Comparison of ENCODE assay signal across 36 cellular contexts in genomic region chr1:27084107-27084506, GRCh38.
A peak's percentile ranks its signal among the peaks of the same experiment; 100 is the strongest.
DNase-seq lines count a peak whose midpoint lies in the region; ATAC-seq, FAIRE-seq and TF ChIP-seq lines count a peak whose summit lies in the region.
"Had no signal": no experiment of that assay in that cellular context is flagged by ENCODE, and none has a peak within 500 bp of the region (broad histone marks: within the 10 kb centered on the region; RNA-seq: fewer than 3 reads in every experiment).

No MANE protein-coding gene starts in this region.

- in situ Hi-C loops in GM12878 (cut with MboI) (no loop called here), K562 (cut with MboI) (no loop called here)

- SMC1A ChIA-PET in GM12878 (lab: Charles Lee; ENCODE audit: uncharacterized antibody, unreplicated experiment), result no interaction called here

- TF ChIP-seq EP300 in GM12878 (IDR thresholded peaks at IDR 0.05; ENCODE audit: borderline replicate concordance in 1 of 2, control insufficient read depth in 1 of 2, low read depth in 2 of 2, low read length in 2 of 2) (no peak), K562 (IDR thresholded peaks at IDR 0.05; ENCODE audit: low read length) (no peak)

- POLR2A ChIA-PET in HEK293T (lab: Yijun Ruan, JAX) (no interaction called here), GM12878 (lab: Charles Lee) (no interaction called here), K562 (lab: Yijun Ruan, JAX) (interaction anchor here (0.7 kb wide), 1 partner anchor 33 kb away, joined by 3 read pairs; no protein-coding TSS in a partner anchor)
- POLR2A ChIA-PET in CD8-positive, alpha-beta T cell (lab: Charles Lee), result no interaction called here

- H3K9me3 Mint-ChIP-seq in activated naive CD8-positive, alpha-beta T cell treated with anti-CD3 and anti-CD28 coated beads for 36 hours, result peaks cover 7% of the 10 kb centered on the region
- peaks cover 2% of the 10 kb centered on the region for H3K9me3 Mint-ChIP-seq in CD8-positive, alpha-beta T cell

- H2AFZ ChIP-seq in GM12878 (ENCODE audit: control insufficient read depth, low read depth, low read length) (no peak overlapping the region), K562 (ENCODE audit: low read depth, low read length) (no peak overlapping the region)

- H3K4me3 ChIP-seq in GM12878 (no peak overlapping the region), K562 (no peak overlapping the region), neutrophil (ENCODE audit: low read depth in 1 of 2, low read length in 1 of 2) (no peak overlapping the region)
- H3K4me3 ChIP-seq in CD8-positive, alpha-beta T cell (ENCODE audit: low read depth, low read length), result no peak overlapping the region
- H3K4me3 ChIP-seq: A549; BLaER1; BLaER1 treated with 17β-estradiol and CSF1 and Interleukin-3, amounts not matched to agents 10 nM and 100 nM had no signal

- no peak overlapping the region for H3K27ac ChIP-seq in GM12878 (ENCODE audit: control insufficient read depth, insufficient read depth)
- no peak overlapping the region for H3K27ac ChIP-seq in K562 (ENCODE audit: extremely low read depth, low read depth, low read length)
- H3K27ac ChIP-seq in neutrophil, result peak overlapping the region; percentile 73
- H3K27ac ChIP-seq in CD8-positive, alpha-beta T cell (ENCODE audit: low read depth, low read length), result no peak overlapping the region
- H3K27ac ChIP-seq: 22Rv1; A549; BLaER1; BLaER1 treated with 17β-estradiol and CSF1 and Interleukin-3, amounts not matched to agents 10 nM and 100 nM; C4-2B had no signal

- H4K20me1 ChIP-seq in GM12878 (ENCODE audit: control insufficient read depth, insufficient read depth) (no peaks in the 10 kb centered on the region), K562 (replicated peaks; ENCODE audit: control insufficient read depth, insufficient read depth, low read length) (no peaks in the 10 kb centered on the region)
- H4K20me1 ChIP-seq: BLaER1; BLaER1 treated with 17β-estradiol and CSF1 and Interleukin-3, amounts not matched to agents 10 nM and 100 nM had no signal

- intact Hi-C loops in GM12878 (cut with micrococcal nuclease; ENCODE audit: unreplicated experiment), result no loop called here
- intact Hi-C loops in K562 (cut with micrococcal nuclease), result no loop called here
- intact Hi-C loops in head of caudate nucleus (cut with DNase I), result no loop called here
- intact Hi-C loops in CD8-positive, alpha-beta T cell (cut with DNase I, micrococcal nuclease), result no loop called here

- no peaks in the 10 kb centered on the region for H3K79me2 ChIP-seq in GM12878 (ENCODE audit: control insufficient read depth, insufficient read depth, low read length)
- H3K79me2 ChIP-seq in K562 (ENCODE audit: control insufficient read depth, insufficient read depth, low read length), result no peaks in the 10 kb centered on the region

- H3K4me2 ChIP-seq in GM12878 (ENCODE audit: control insufficient read depth, insufficient read depth), result no peak overlapping the region
- no peak overlapping the region for H3K4me2 ChIP-seq in K562 (ENCODE audit: insufficient read depth, low read length)
- H3K4me2 ChIP-seq: A549; BLaER1; BLaER1 treated with 17β-estradiol and CSF1 and Interleukin-3, amounts not matched to agents 10 nM and 100 nM had no signal

- RAD21 ChIA-PET in GM12878 (lab: Charles Lee; ENCODE audit: unreplicated experiment), result no interaction called here

- DNase-seq in HEK293T (ENCODE audit: extremely low spot score) (no peak), GM12878 (ENCODE audit: low read depth, low spot score) (no peak), K562 (ENCODE audit: extremely low read depth in 1 of 4, low spot score in 3 of 4) (no peak), head of caudate nucleus (no peak), HPDE6-E6E7 (ENCODE audit: extremely low spot score) (no peak)
- DNase-seq in activated naive CD8-positive, alpha-beta T cell treated with anti-CD3 and anti-CD28 coated beads for 36 hours, result no peak
- DNase-seq in CD8-positive, alpha-beta T cell, result no peak
- DNase-seq: 8988T; ACHN; AML-193; BE2C; C1 segment of cervical spinal cord; Caco-2; Calu3; CD4-positive, alpha-beta memory T cell; CD4-positive, alpha-beta T cell; CD4-positive, CD25-positive, alpha-beta regulatory T cell; CD8-positive, alpha-beta memory T cell; COR-L47; DMS 273 treated with DMSO at 0.1 percent for 48 hours; DMS153; DMS53; DMS79; DMS79 treated with DMSO at 0.1 percent for 48 hours; DND-41; EL had no signal

- H3K4me1 ChIP-seq in GM12878 (ENCODE audit: control insufficient read depth, insufficient read depth, low read length) (no peaks in the 10 kb centered on the region), K562 (replicated peaks in 1 of 2; ENCODE audit: control insufficient read depth in 2 of 2, insufficient read depth in 2 of 2, low read length in 2 of 2) (no peaks in the 10 kb centered on the region), neutrophil (ENCODE audit: control insufficient read depth in 1 of 2, insufficient read depth in 1 of 2, low read depth in 1 of 2, low read length in 1 of 2) (peaks cover 17 to 22% of the 10 kb centered on the region in 2 experiments)
- no peaks in the 10 kb centered on the region for H3K4me1 ChIP-seq in CD8-positive, alpha-beta T cell (ENCODE audit: insufficient read depth, low read length)
- H3K4me1 ChIP-seq: A549, BE2C, BLaER1, Caco-2 had no signal

- H3K9me3 ChIP-seq in GM12878 (replicated peaks; ENCODE audit: control insufficient read depth, insufficient read depth, low read length) (no peaks in the 10 kb centered on the region), K562 (replicated peaks; ENCODE audit: control insufficient read depth, insufficient read depth, low read depth, low read length) (peaks cover 6% of the 10 kb centered on the region; the same call in 1 of the 2 replicates), neutrophil (no peaks in the 10 kb centered on the region)
- H3K9me3 ChIP-seq in CD8-positive, alpha-beta T cell (ENCODE audit: low read length), result no peaks in the 10 kb centered on the region
- H3K9me3 ChIP-seq: BE2C, BLaER1, Caco-2 had no signal

- H3K9me1 ChIP-seq in K562 (ENCODE audit: control insufficient read depth, insufficient read depth, low read length), result no peaks in the 10 kb centered on the region

- peaks cover 7% of the 10 kb centered on the region for H3K27me3 Mint-ChIP-seq in activated naive CD8-positive, alpha-beta T cell treated with anti-CD3 and anti-CD28 coated beads for 36 hours
- H3K27me3 Mint-ChIP-seq in CD8-positive, alpha-beta T cell (ENCODE audit: low read depth), result no peaks in the 10 kb centered on the region
- H3K27me3 Mint-ChIP-seq: CD4-positive, alpha-beta memory T cell; CD4-positive, alpha-beta T cell had no signal

- CTCF ChIA-PET in HEK293T (lab: Yijun Ruan, JAX) (no interaction called here), GM12878 (lab: Yijun Ruan, JAX) (interaction anchor here (0.8 to 1.3 kb wide), 2 partner anchors 15 to 38 kb away, joined by 4 to 8 read pairs; no protein-coding TSS in a partner anchor), K562 (lab: Yijun Ruan, JAX; ENCODE audit: low intra/inter-chr PET ratio) (interaction anchor here (0.6 kb wide), 1 partner anchor 416 kb away, joined by 3 read pairs; no protein-coding TSS in a partner anchor)
- CTCF ChIA-PET in CD8-positive, alpha-beta T cell (lab: Charles Lee), result interaction anchor here (1.0 to 1.3 kb wide), 2 partner anchors 13 to 18 kb away, joined by 3 to 4 read pairs; no protein-coding TSS in a partner anchor

- TF ChIP-seq RAD21 in GM12878 (IDR thresholded peaks at IDR 0.05; ENCODE audit: insufficient read depth, low read depth, low read length), result no peak
- no peak for TF ChIP-seq RAD21 in K562 (CRISPR knock-in tag; conservative IDR thresholded peaks at IDR 0.05 in 1 of 2, IDR thresholded peaks at IDR 0.05 in 1 of 2)

- no peaks in the 10 kb centered on the region for H3K36me3 ChIP-seq in GM12878 (ENCODE audit: control insufficient read depth in 2 of 2, insufficient read depth in 2 of 2, low read length in 1 of 2)
- no peaks in the 10 kb centered on the region for H3K36me3 ChIP-seq in K562 (ENCODE audit: control insufficient read depth, insufficient read depth, low read length)
- no peaks in the 10 kb centered on the region for H3K36me3 ChIP-seq in neutrophil
- H3K36me3 ChIP-seq in CD8-positive, alpha-beta T cell (ENCODE audit: insufficient read depth, low read length), result no peaks in the 10 kb centered on the region
- H3K36me3 ChIP-seq: BE2C; BLaER1; BLaER1 treated with 17β-estradiol and CSF1 and Interleukin-3, amounts not matched to agents 10 nM and 100 nM had no signal

- no TSS peak for BruUV-seq in GM12878 (replicated peaks; lab: Mats Ljungman, UMichigan)
- no TSS peak for BruUV-seq in K562 (replicated peaks; lab: Mats Ljungman, UMichigan)

- TF ChIP-seq POLR2A in GM12878 (IDR thresholded peaks at IDR 0.05; ENCODE audit: low read depth, low read length) (no peak), K562 (conservative IDR thresholded peaks at IDR 0.05) (no peak)

- TF ChIP-seq CTCF in GM12878 (IDR thresholded peaks at IDR 0.05 in 2 of 3, conservative IDR thresholded peaks at IDR 0.05 in 1 of 3; ENCODE audit: control insufficient read depth in 2 of 3, extremely low read depth in 1 of 3, insufficient read depth in 1 of 3, low read depth in 3 of 3, low read length in 3 of 3) (no peak), K562 (IDR thresholded peaks at IDR 0.05 in 2 of 3, conservative IDR thresholded peaks at IDR 0.05 in 1 of 3; ENCODE audit: insufficient read depth in 2 of 3, low read depth in 1 of 3, low read length in 3 of 3) (no peak), neutrophil (IDR thresholded peaks at IDR 0.05) (no peak)
- TF ChIP-seq CTCF in CD8-positive, alpha-beta T cell (IDR thresholded peaks at IDR 0.05), result no peak

- no peaks in the 10 kb centered on the region for H3K4me1 Mint-ChIP-seq in activated naive CD8-positive, alpha-beta T cell treated with anti-CD3 and anti-CD28 coated beads for 36 hours
- H3K4me1 Mint-ChIP-seq in CD8-positive, alpha-beta T cell (ENCODE audit: low read depth), result peaks cover 6% of the 10 kb centered on the region
- H3K4me1 Mint-ChIP-seq: B cell had no signal

- no peaks in the 10 kb centered on the region for H3K36me3 Mint-ChIP-seq in activated naive CD8-positive, alpha-beta T cell treated with anti-CD3 and anti-CD28 coated beads for 36 hours
- no peaks in the 10 kb centered on the region for H3K36me3 Mint-ChIP-seq in CD8-positive, alpha-beta T cell
- H3K36me3 Mint-ChIP-seq: CD14-positive monocyte; CD4-positive, alpha-beta memory T cell; CD8-positive, alpha-beta memory T cell had no signal

- 30% methylated on average over 4 of the region's 4 CpGs for WGBS in GM12878 (ENCODE audit: insufficient coverage, insufficient replicate concordance, low lambda C conversion rate, missing lambda C conversion rate)
- WGBS in K562 (ENCODE audit: insufficient coverage, low coverage, missing lambda C conversion rate), result 28% methylated on average over 4 of the region's 4 CpGs

- no peak overlapping the region for H3K27ac Mint-ChIP-seq in activated naive CD8-positive, alpha-beta T cell treated with anti-CD3 and anti-CD28 coated beads for 36 hours
- H3K27ac Mint-ChIP-seq in CD8-positive, alpha-beta T cell, result no peak overlapping the region
- H3K27ac Mint-ChIP-seq: B cell; CD4-positive, alpha-beta memory T cell; CD4-positive, alpha-beta T cell; CD4-positive, CD25-positive, alpha-beta regulatory T cell; CD8-positive, alpha-beta memory T cell had no signal

- no peak overlapping the region for H3K9ac ChIP-seq in GM12878 (ENCODE audit: control insufficient read depth, insufficient read depth, low read length)
- no peak overlapping the region for H3K9ac ChIP-seq in K562 (ENCODE audit: insufficient read depth in 1 of 2, low read depth in 2 of 2, low read length in 2 of 2)
- H3K9ac ChIP-seq: BLaER1; BLaER1 treated with 17β-estradiol and CSF1 and Interleukin-3, amounts not matched to agents 10 nM and 100 nM had no signal

- no peak for ATAC-seq in GM12878
- peak; percentile 40; the same call in 1 of the 3 replicates for ATAC-seq in K562
- no peak for ATAC-seq in CD8-positive, alpha-beta T cell
- ATAC-seq: A549 had no signal

- no peaks in the 10 kb centered on the region for H3K27me3 ChIP-seq in GM12878 (replicated peaks in 1 of 2; ENCODE audit: control insufficient read depth in 2 of 2, insufficient read depth in 2 of 2, low read length in 1 of 2)
- H3K27me3 ChIP-seq in K562 (ENCODE audit: control insufficient read depth in 2 of 2, insufficient read depth in 2 of 2, low read length in 2 of 2), result peaks cover 3 to 4% of the 10 kb centered on the region in 2 experiments; a peak in 2 of 5 replicates
- H3K27me3 ChIP-seq in neutrophil, result no peaks in the 10 kb centered on the region
- no peaks in the 10 kb centered on the region for H3K27me3 ChIP-seq in CD8-positive, alpha-beta T cell (ENCODE audit: insufficient read depth, low read length)
- H3K27me3 ChIP-seq: BE2C; BLaER1; BLaER1 treated with 17β-estradiol and CSF1 and Interleukin-3, amounts not matched to agents 10 nM and 100 nM had no signal

- FAIRE-seq in GM12878 (lab: Jason Lieb, UNC), result no peak
- no peak for FAIRE-seq in K562 (lab: Jason Lieb, UNC)
- FAIRE-seq: A204.1, A549, D721Med had no signal

- no peak overlapping the region for H3K4me3 Mint-ChIP-seq in activated naive CD8-positive, alpha-beta T cell treated with anti-CD3 and anti-CD28 coated beads for 36 hours
- H3K4me3 Mint-ChIP-seq in CD8-positive, alpha-beta T cell, result no peak overlapping the region
- H3K4me3 Mint-ChIP-seq: B cell; CD14-positive monocyte; CD4-positive, alpha-beta memory T cell; CD4-positive, alpha-beta T cell; CD4-positive, CD25-positive, alpha-beta regulatory T cell; CD8-positive, alpha-beta memory T cell had no signal
